30 cellular contexts compared by ENCODE assay signal in the genomic region with DNA sequence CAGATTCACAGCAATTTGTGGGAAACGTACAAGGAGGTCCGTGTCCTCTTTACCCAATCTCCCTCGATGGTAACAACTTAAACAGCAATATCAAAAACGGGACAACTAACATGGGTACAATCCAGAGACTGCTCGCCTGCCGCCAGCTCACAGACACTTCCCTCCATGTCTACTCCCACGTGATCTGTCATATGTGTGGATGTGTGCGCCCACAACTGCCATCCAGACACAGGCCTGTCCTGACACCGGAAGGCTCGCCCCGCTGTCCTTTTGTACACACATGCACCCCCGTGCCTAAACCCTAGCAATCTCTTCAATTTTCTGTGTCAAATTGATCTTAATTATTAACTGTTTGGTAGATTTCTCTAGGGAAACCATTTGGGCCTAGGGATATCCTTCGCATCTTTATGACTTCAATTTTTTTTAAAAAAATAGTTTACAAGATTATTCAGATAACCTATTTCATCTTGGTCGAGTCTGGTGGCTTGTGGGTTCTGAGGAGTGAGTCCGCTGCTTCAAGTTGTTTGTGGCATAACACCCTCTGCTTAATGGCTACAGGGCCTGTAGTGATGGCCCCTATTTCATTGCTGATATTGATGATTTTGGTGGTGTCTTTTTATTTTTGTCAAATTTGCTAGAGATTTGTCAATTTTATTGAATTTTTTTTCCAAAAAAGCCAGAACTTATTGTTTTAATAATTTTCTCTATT.
"Had no signal": no experiment of that assay in that cellular context is flagged by ENCODE, and none has a peak within 500 bp of the region (broad histone marks: within the 10 kb centered on the region; RNA-seq: fewer than 3 reads in every experiment).

No MANE protein-coding gene starts in this region.

- H3K9me3 Mint-ChIP-seq: activated CD4-positive, alpha-beta T cell treated with anti-CD3 and anti-CD28 coated beads, Interleukin-2, amount 10 ng/mL, durations not matched to agents 7 days and 5 days; activated naive CD4-positive, alpha-beta T cell treated with anti-CD3 and anti-CD28 coated beads, Interleukin-2, amount 50 U/mL, for 72 hours; activated T-cell treated with anti-CD3 and anti-CD28 coated beads, Interleukin-2, amount 50 U/mL, for 24 hours; activated T-helper 17 cell treated with anti-CD3 and anti-CD28 coated beads, Interleukin-2, amount 50 U/mL, for 72 hours; neural crest cell; stimulated activated memory B cell treated with anti-CD40 and anti-IgM and Interleukin-4, amounts not matched to agents 10 μg/mL and 1 μg/mL and 100 μg/mL, for 72 hours; stimulated activated naive CD8-positive, alpha-beta T cell treated with anti-CD3 and anti-CD28 coated beads, Interleukin-15, amount 100 ng/mL, for 72 hours had no signal

- H3K9me3 ChIP-seq: adrenal gland, gastroesophageal sphincter, thyroid gland, upper lobe of left lung had no signal

- H3K4me1 ChIP-seq: adrenal gland, gastroesophageal sphincter, parathyroid adenoma, thyroid gland, upper lobe of left lung had no signal

- H3K27me3 ChIP-seq: adrenal gland, brain microvascular endothelial cell, dorsolateral prefrontal cortex, gastroesophageal sphincter, thyroid gland, upper lobe of left lung had no signal

- H3K27ac ChIP-seq: adrenal gland, brain microvascular endothelial cell, coronary artery, dorsolateral prefrontal cortex, gastroesophageal sphincter, parathyroid adenoma, SK-N-MC, thyroid gland, upper lobe of left lung, VCaP had no signal

- H3K27me3 Mint-ChIP-seq: activated CD4-positive, alpha-beta memory T cell treated with anti-CD3 and anti-CD28 coated beads, Interleukin-2, amount 10 ng/mL, durations not matched to agents 7 days and 5 days; activated CD4-positive, alpha-beta T cell treated with anti-CD3 and anti-CD28 coated beads, Interleukin-2, amount 10 ng/mL, durations not matched to agents 7 days and 5 days; activated T-cell treated with anti-CD3 and anti-CD28 coated beads, Interleukin-2, amount 50 U/mL, for 24 hours; activated T-helper 17 cell treated with anti-CD3 and anti-CD28 coated beads, Interleukin-2, amount 50 U/mL, for 72 hours; stimulated activated memory B cell treated with anti-CD40 and anti-IgM and Interleukin-4, amounts not matched to agents 10 μg/mL and 1 μg/mL and 100 μg/mL, for 72 hours; stimulated activated naive CD8-positive, alpha-beta T cell treated with anti-CD3 and anti-CD28 coated beads, Interleukin-15, amount 100 ng/mL, for 72 hours had no signal

- H3K27ac Mint-ChIP-seq: activated CD4-positive, alpha-beta memory T cell treated with anti-CD3 and anti-CD28 coated beads, Interleukin-2, amount 10 ng/mL, durations not matched to agents 7 days and 5 days; activated CD4-positive, alpha-beta T cell treated with anti-CD3 and anti-CD28 coated beads, Interleukin-2, amount 10 ng/mL, durations not matched to agents 7 days and 5 days; activated naive CD4-positive, alpha-beta T cell treated with anti-CD3 and anti-CD28 coated beads, Interleukin-2, amount 50 U/mL, for 72 hours; activated T-cell treated with anti-CD3 and anti-CD28 coated beads, Interleukin-2, amount 50 U/mL, for 24 hours; activated T-helper 17 cell treated with anti-CD3 and anti-CD28 coated beads, Interleukin-2, amount 50 U/mL, for 72 hours; stimulated activated memory B cell treated with anti-CD40 and anti-IgM and Interleukin-4, amounts not matched to agents 10 μg/mL and 1 μg/mL and 100 μg/mL, for 72 hours; stimulated activated naive CD8-positive, alpha-beta T cell treated with anti-CD3 and anti-CD28 coated beads, Interleukin-15, amount 100 ng/mL, for 72 hours had no signal

- H3K4me3 ChIP-seq: adrenal gland, coronary artery, dorsolateral prefrontal cortex, gastroesophageal sphincter, SK-N-MC, thyroid gland, upper lobe of left lung had no signal

- ATAC-seq: activated naive CD4-positive, alpha-beta T cell treated with anti-CD3 and anti-CD28 coated beads, Interleukin-2, amount 50 U/mL, for 72 hours; activated T-helper 17 cell treated with anti-CD3 and anti-CD28 coated beads, Interleukin-2, amount 50 U/mL, for 72 hours; gastroesophageal sphincter; left lobe of liver; stimulated activated naive CD8-positive, alpha-beta T cell treated with anti-CD3 and anti-CD28 coated beads, Interleukin-15, amount 100 ng/mL, for 72 hours had no signal

- DNase-seq: activated CD4-positive, alpha-beta memory T cell treated with anti-CD3 and anti-CD28 coated beads, Interleukin-2, amount 10 ng/mL, durations not matched to agents 7 days and 5 days; activated CD4-positive, alpha-beta T cell treated with anti-CD3 and anti-CD28 coated beads for 1 hour; activated CD4-positive, alpha-beta T cell treated with anti-CD3 and anti-CD28 coated beads, Interleukin-2, amount 10 ng/mL, durations not matched to agents 7 days and 5 days; activated CD8-positive, alpha-beta memory T cell treated with anti-CD3 and anti-CD28 coated beads, Interleukin-2, amount 50 U/mL, for 48 hours; activated naive CD4-positive, alpha-beta T cell; activated T-cell treated with anti-CD3 and anti-CD28 coated beads, Interleukin-2, amount 50 U/mL, for 24 hours; adrenal gland; brain microvascular endothelial cell; head of caudate nucleus; hippocampal formation; mammary epithelial cell; occipital lobe; stimulated activated CD4-positive, alpha-beta T cell treated with anti-CD3 and anti-CD28 coated beads, Interleukin-12 subunit alpha, Interleukin-12 subunit beta, amount 100 ng/mL, for 4 hours; stimulated activated CD4-positive, alpha-beta T cell treated with anti-CD3 and anti-CD28 coated beads, Interleukin-4, amount 100 ng/mL, for 24 hours; stimulated activated naive CD8-positive, alpha-beta T cell treated with anti-CD3 and anti-CD28 coated beads, Interleukin-15, amount 100 ng/mL, for 72 hours; substantia nigra; T-helper 9 cell; thyroid gland; upper lobe of left lung had no signal

- H3K36me3 ChIP-seq: adrenal gland had no signal

- H3K4me3 Mint-ChIP-seq: activated CD4-positive, alpha-beta memory T cell treated with anti-CD3 and anti-CD28 coated beads, Interleukin-2, amount 10 ng/mL, durations not matched to agents 7 days and 5 days; activated CD4-positive, alpha-beta T cell treated with anti-CD3 and anti-CD28 coated beads, Interleukin-2, amount 10 ng/mL, durations not matched to agents 7 days and 5 days; activated T-cell treated with anti-CD3 and anti-CD28 coated beads, Interleukin-2, amount 50 U/mL, for 24 hours; activated T-helper 17 cell treated with anti-CD3 and anti-CD28 coated beads, Interleukin-2, amount 50 U/mL, for 72 hours; neural crest cell; stimulated activated memory B cell treated with anti-CD40 and anti-IgM and Interleukin-4, amounts not matched to agents 10 μg/mL and 1 μg/mL and 100 μg/mL, for 72 hours; stimulated activated naive CD8-positive, alpha-beta T cell treated with anti-CD3 and anti-CD28 coated beads, Interleukin-15, amount 100 ng/mL, for 72 hours had no signal
